ENCODE assay signal across 7 cellular contexts in genomic region chr3:40524222-40524570, GRCh38. TPM values are rescaled to one million over a fixed set of nuclear protein-coding genes. Genes with fewer than 3 reads are reported as not detected.
DNase-seq lines count a peak whose midpoint lies in the region; ATAC-seq and TF ChIP-seq lines count a peak whose summit lies in the region.

No MANE protein-coding gene starts in this region.

- H3K9me3 ChIP-seq in mesenchymal stem cell (ENCODE audit: control insufficient read depth, low read length), result no peaks in the 10 kb centered on the region
- no peaks in the 10 kb centered on the region for H3K9me3 ChIP-seq in aorta (ENCODE audit: control insufficient read depth, low read length)

- H2BK120ac ChIP-seq in mesenchymal stem cell (ENCODE audit: low read depth, low read length), result no peak overlapping the region

- peaks cover 7% of the 10 kb centered on the region for H3K4me1 ChIP-seq in mesenchymal stem cell (ENCODE audit: control insufficient read depth, insufficient read depth, low read depth, low read length)
- no peaks in the 10 kb centered on the region for H3K4me1 ChIP-seq in aorta (ENCODE audit: control insufficient read depth in 1 of 2, insufficient read depth in 2 of 2, low read length in 2 of 2)

- H3K4me2 ChIP-seq in mesenchymal stem cell (ENCODE audit: low read length, poor library complexity, severe bottlenecking), result peak overlapping the region; percentile 92

- H2AFZ ChIP-seq in mesenchymal stem cell (ENCODE audit: low read depth, low read length), result peak overlapping the region; percentile 96

- peak overlapping the region; percentile 90 for H3K4me3 Mint-ChIP-seq in MCF 10A (ENCODE audit: unreplicated experiment)

- POLR2A ChIA-PET in MCF 10A (lab: Yijun Ruan, JAX), result interaction anchor here (0.7 to 3.9 kb wide), 12 partner anchors 10 to 212 kb away, joined by 3 to 36 read pairs (median 3); partner anchors contain the start of genes RPL14, ZNF619 and ZNF620

- H3K9me3 Mint-ChIP-seq in MCF 10A (ENCODE audit: unreplicated experiment), result no peaks in the 10 kb centered on the region

- H3K14ac ChIP-seq in mesenchymal stem cell (ENCODE audit: low read length in 2 of 2), result peak overlapping the region in 1 of 2 experiments; percentile 97

- H3K27ac ChIP-seq in mesenchymal stem cell (ENCODE audit: low read length, poor library complexity, severe bottlenecking) (peak overlapping the region; percentile 65), aorta (ENCODE audit: low read depth in 1 of 2, low read length in 2 of 2) (peak overlapping the region; percentile 3 to 81)

- DNase-seq in HT-29 (ENCODE audit: low spot score) (peak; percentile 37), MCF 10A (ENCODE audit: unreplicated experiment) (no peak), mesenchymal stem cell (no peak), aorta (no peak), occipital lobe (lab: John Stamatoyannopoulos, UW) (no peak)

- H2BK15ac ChIP-seq in mesenchymal stem cell (ENCODE audit: low read depth, poor library complexity, severe bottlenecking), result peak overlapping the region; percentile 97

- H2BK5ac ChIP-seq in mesenchymal stem cell (ENCODE audit: low read depth, low read length, poor library complexity, severe bottlenecking), result no peak overlapping the region

- H3K27me3 Mint-ChIP-seq in MCF 10A (ENCODE audit: insufficient read depth, unreplicated experiment), result no peaks in the 10 kb centered on the region

- WGBS in mesenchymal stem cell, result 49% methylated on average over 4 of the region's 5 CpGs
- WGBS in aorta, 2 donors, result 16 to 18% methylated on average over 5 of the region's 5 CpGs

- H3K4me1 Mint-ChIP-seq in MCF 10A (ENCODE audit: insufficient read depth, unreplicated experiment), result peaks cover 20% of the 10 kb centered on the region

- CTCF ChIA-PET in MCF 10A (lab: Yijun Ruan, JAX), result interaction anchor here (0.6 to 1.3 kb wide), 5 partner anchors 16 to 861 kb away, joined by 3 to 7 read pairs (median 4); partner anchors contain the start of gene ZNF619

- H3K27ac Mint-ChIP-seq in MCF 10A (ENCODE audit: low read depth, unreplicated experiment), result peak overlapping the region; percentile 98

- H2AK5ac ChIP-seq in mesenchymal stem cell (ENCODE audit: low read length, severe bottlenecking), result no peak overlapping the region

- peak overlapping the region in 1 of 2 experiments; percentile 57 for H3K23ac ChIP-seq in mesenchymal stem cell (ENCODE audit: low read length in 2 of 2)

- peak overlapping the region in 1 of 2 experiments; percentile 29 for H2BK12ac ChIP-seq in mesenchymal stem cell (ENCODE audit: low read length in 2 of 2)

- intact Hi-C loops in MCF 10A (cut with micrococcal nuclease) (loop anchor here (1.0 to 2.0 kb wide), 3 partner anchors 19 to 71 kb away; partner anchors contain the start of gene ZNF619), aorta (cut with DNase I) (loop anchor here (1.0 to 10.0 kb wide), 4 partner anchors 49 to 1571 kb away; partner anchors contain the start of genes EIF1B (in 1 of the 2), RPL14 (in 1 of the 2), TRAK1 (in 1 of the 2) and ZNF619 (in 1 of the 2))

- H3K36me3 ChIP-seq in mesenchymal stem cell (ENCODE audit: control insufficient read depth in 1 of 2, insufficient read depth in 2 of 2, low read depth in 1 of 2, low read length in 2 of 2), result peaks cover 4 to 29% of the 10 kb centered on the region in 2 experiments
- peaks cover 0 to 3% of the 10 kb centered on the region in 2 donors for H3K36me3 ChIP-seq in aorta (ENCODE audit: control insufficient read depth in 1 of 2, insufficient read depth in 2 of 2, low read length in 1 of 2)

- H3K4ac ChIP-seq in mesenchymal stem cell (ENCODE audit: low read depth in 1 of 2, low read length in 2 of 2), result peak overlapping the region; percentile 64 to 85

- peak overlapping the region; percentile 99 for H3K9ac ChIP-seq in mesenchymal stem cell (ENCODE audit: low read length)

- BruUV-seq in MCF 10A (replicated peaks; lab: Mats Ljungman, UMichigan), result TSS peak; percentile 94

- H3K18ac ChIP-seq in mesenchymal stem cell (ENCODE audit: low read depth in 1 of 2, low read length in 2 of 2), result peak overlapping the region; percentile 91 to 99

- H3K36me3 Mint-ChIP-seq in MCF 10A (ENCODE audit: insufficient read depth, unreplicated experiment), result peaks cover 37% of the 10 kb centered on the region

- no peak for TF ChIP-seq CTCF in MCF 10A (IDR thresholded peaks at IDR 0.05; ENCODE audit: unreplicated experiment)

- H3K4me3 ChIP-seq in mesenchymal stem cell (ENCODE audit: insufficient read depth in 1 of 2, low read depth in 1 of 2, low read length in 2 of 2) (peak overlapping the region; percentile 72 to 98), aorta (ENCODE audit: low read length in 2 of 2) (peak overlapping the region; percentile 44)

- H3K79me1 ChIP-seq in mesenchymal stem cell (replicated peaks; ENCODE audit: low read length, poor library complexity, severe bottlenecking), result peaks cover 7% of the 10 kb centered on the region

- H3K27me3 ChIP-seq in mesenchymal stem cell (ENCODE audit: control insufficient read depth in 1 of 2, insufficient read depth in 1 of 2, low read length in 2 of 2) (no peaks in the 10 kb centered on the region), aorta (ENCODE audit: control insufficient read depth in 1 of 2, insufficient read depth in 2 of 2, low read length in 1 of 2) (no peaks in the 10 kb centered on the region)

- peak overlapping the region; percentile 100 for H4K91ac ChIP-seq in mesenchymal stem cell (ENCODE audit: low read length)

- H4K8ac ChIP-seq in mesenchymal stem cell (ENCODE audit: low read length), result peak overlapping the region; percentile 100

- ATAC-seq in GM19351 (IDR thresholded peaks at IDR 0.05; ENCODE audit: unreplicated experiment) (peak; percentile 18), aorta (ENCODE audit: low FRiP score) (peak; percentile 34), HG03469 (IDR thresholded peaks at IDR 0.05; ENCODE audit: unreplicated experiment) (no peak)

RNA-seq across cellular contexts. Expression of gene ZNF621, which starts 0.6 kb away (rescaled TPM):
- 5.7 and 5.9 TPM in 2 replicates for total RNA-seq in HT-29 (2014; rRNA removed; shearing (Covaris generic))
- total RNA-seq in MCF 10A (2022), result 39.6 and 44.5 TPM in 2 replicates
- 12.0 TPM for polyA plus RNA-seq in mesenchymal stem cell (2013, experiment 1 of 2)
- 12.3 TPM for polyA plus RNA-seq in mesenchymal stem cell (2013, experiment 2 of 2)
- 10 to 100 TPM; 24.1 to 35.1 TPM for total RNA-seq in aorta
- polyA plus RNA-seq in aorta, result 10 to 100 TPM; 11.3 to 21.5 TPM
- total RNA-seq in occipital lobe, result 10.9 TPM

RNA-seq across cellular contexts. Expression of gene ZNF620, which starts 18.4 kb away (rescaled TPM):
- total RNA-seq in HT-29 (2014; rRNA removed; shearing (Covaris generic)), result 2.1 and 2.8 TPM in 2 replicates
- total RNA-seq in MCF 10A (2022), result 2.8 and 2.9 TPM in 2 replicates
- polyA plus RNA-seq in mesenchymal stem cell (2013, experiment 1 of 2), result 0.46 TPM
- 0.44 TPM for polyA plus RNA-seq in mesenchymal stem cell (2013, experiment 2 of 2)
- total RNA-seq in aorta, result 1 to 10 TPM; 4.7 to 5.1 TPM
- polyA plus RNA-seq in aorta, result 10 to 100 TPM in 1 of 2 donors, 1 to 10 TPM in 1; 3.7 to 12.3 TPM
- total RNA-seq in occipital lobe, result 13.6 TPM

RNA-seq across cellular contexts. Expression of gene ZNF619, which starts 47.3 kb away (rescaled TPM):
- total RNA-seq in HT-29 (2014; rRNA removed; shearing (Covaris generic)), result 0.81 and 1.4 TPM in 2 replicates
- total RNA-seq in MCF 10A (2022), result 8.3 and 8.7 TPM in 2 replicates
- polyA plus RNA-seq in mesenchymal stem cell (2013, experiment 1 of 2), result 2.0 TPM
- polyA plus RNA-seq in mesenchymal stem cell (2013, experiment 2 of 2), result 2.3 TPM
- total RNA-seq in aorta, result 1 to 10 TPM; 4.0 to 7.1 TPM
- 1 to 10 TPM in 1 of 2 donors, under 1 TPM in 1; 0.50 to 2.6 TPM for polyA plus RNA-seq in aorta
- total RNA-seq in occipital lobe, result 5.9 TPM
